Comparison of ENCODE assay signal across 8 cellular contexts in the genomic region with DNA sequence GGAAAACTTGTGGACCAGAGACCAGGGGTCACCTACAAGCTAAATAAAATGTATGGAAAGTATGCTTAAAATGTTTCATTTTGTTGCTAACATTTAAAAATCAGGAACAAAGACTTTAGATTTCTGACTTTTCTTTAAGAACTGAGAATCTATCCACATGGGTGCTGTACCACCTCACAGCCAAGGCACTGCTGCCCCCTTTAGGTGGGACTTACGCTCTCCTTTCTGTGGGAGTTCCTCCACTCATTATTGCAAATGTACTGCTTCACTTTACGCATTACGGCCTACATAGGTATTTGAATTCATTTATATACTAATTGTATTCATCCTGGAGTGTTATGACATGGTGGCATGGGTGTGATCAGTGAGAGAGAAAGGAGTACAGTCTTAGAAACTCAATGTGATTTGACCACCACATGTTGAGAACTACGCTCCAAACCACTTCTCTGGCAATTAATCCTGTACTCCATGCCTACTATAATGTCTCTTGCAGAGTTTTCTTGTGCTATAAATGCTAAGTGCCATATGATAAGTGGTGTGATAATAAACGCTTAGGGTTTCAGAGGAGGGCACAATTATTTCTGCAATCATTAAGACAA. TPM values are rescaled to one million over a fixed set of nuclear protein-coding genes. Genes with fewer than 3 reads are reported as not detected.
DNase-seq lines count a peak whose midpoint lies in the region; ATAC-seq and TF ChIP-seq lines count a peak whose summit lies in the region.

No MANE protein-coding gene starts in this region.

- H3K9me3 ChIP-seq in Peyer's patch: no peaks in the 10 kb centered on the region

- H3K9me3 Mint-ChIP-seq in activated naive CD8-positive, alpha-beta T cell treated with anti-CD3 and anti-CD28 coated beads for 36 hours: no peaks in the 10 kb centered on the region

- peak in 4 of 6 experiments; percentile 29 to 36 (median 33) for TF ChIP-seq CTCF in Peyer's patch (IDR thresholded peaks at IDR 0.05)

- H3K4me3 Mint-ChIP-seq in activated naive CD8-positive, alpha-beta T cell treated with anti-CD3 and anti-CD28 coated beads for 36 hours: no peak overlapping the region

- no peaks in the 10 kb centered on the region for H3K27me3 ChIP-seq in Peyer's patch

- no peak overlapping the region for H3K4me3 ChIP-seq in Peyer's patch

- H3K36me3 Mint-ChIP-seq in activated naive CD8-positive, alpha-beta T cell treated with anti-CD3 and anti-CD28 coated beads for 36 hours: no peaks in the 10 kb centered on the region

- no peak overlapping the region for H3K27ac Mint-ChIP-seq in activated naive CD8-positive, alpha-beta T cell treated with anti-CD3 and anti-CD28 coated beads for 36 hours

- peak; percentile 72 for ATAC-seq in HG02943 (IDR thresholded peaks at IDR 0.05; ENCODE audit: low read depth, unreplicated experiment)

- no peaks in the 10 kb centered on the region for H3K36me3 ChIP-seq in Peyer's patch

- no peaks in the 10 kb centered on the region for H3K4me1 Mint-ChIP-seq in activated naive CD8-positive, alpha-beta T cell treated with anti-CD3 and anti-CD28 coated beads for 36 hours

- H3K27me3 Mint-ChIP-seq in activated naive CD8-positive, alpha-beta T cell treated with anti-CD3 and anti-CD28 coated beads for 36 hours: peaks cover 13% of the 10 kb centered on the region

- H3K4me1 ChIP-seq in Peyer's patch: no peaks in the 10 kb centered on the region

- DNase-seq in activated CD4-positive, CD25-positive, alpha-beta regulatory T cell (lab: John Stamatoyannopoulos, UW): peak in 3 of 4 experiments; percentile 3 to 6 (median 6)
- DNase-seq in activated CD4-positive, CD25-positive, alpha-beta regulatory T cell treated with anti-CD3 and anti-CD28 coated beads, Interleukin-2, amount 50 U/mL, for 72 hours: no peak
- DNase-seq in Peyer's patch (peak in 2 of 3 donors; percentile 22 to 54), islet precursor cell (peak; percentile 71), amniotic stem cell (lab: John Stamatoyannopoulos, UW) (no peak)
- DNase-seq in activated naive CD8-positive, alpha-beta T cell treated with anti-CD3 and anti-CD28 coated beads for 36 hours: peak; percentile 50
- peak; percentile 5 for DNase-seq in stimulated activated CD8-positive, alpha-beta memory T cell treated with anti-CD3 and anti-CD28 coated beads, Interleukin-15, amount 100 ng/mL, for 1 hour (ENCODE audit: low read depth)

- no peak for TF ChIP-seq POLR2A in Peyer's patch (IDR thresholded peaks at IDR 0.05)

- H3K27ac ChIP-seq in Peyer's patch: no peak overlapping the region

RNA-seq across cellular contexts. Expression of gene CETN3, which starts 24.7 kb away (rescaled TPM):
- 1 to 10 TPM; 1.1 to 4.1 (median 2.9) TPM for total RNA-seq in Peyer's patch
- total RNA-seq in activated naive CD8-positive, alpha-beta T cell treated with anti-CD3 and anti-CD28 coated beads for 36 hours: 10 to 100 TPM; 43.7 to 45.9 TPM

RNA-seq across cellular contexts. Expression of gene MBLAC2, which starts 40.4 kb away (rescaled TPM):
- total RNA-seq in Peyer's patch: 1 to 10 TPM; 4.1 to 8.1 (median 5.0) TPM
- 1 to 10 TPM; 5.4 to 5.6 TPM for total RNA-seq in activated naive CD8-positive, alpha-beta T cell treated with anti-CD3 and anti-CD28 coated beads for 36 hours

RNA-seq across cellular contexts. Expression of gene POLR3G, which starts 40.4 kb away (rescaled TPM):
- total RNA-seq in Peyer's patch: 1 to 10 TPM in 1 of 4 donors, under 1 TPM in 2, not detected in 1; 0.53 to 1.3 (median 0.76) TPM
- total RNA-seq in activated naive CD8-positive, alpha-beta T cell treated with anti-CD3 and anti-CD28 coated beads for 36 hours: 10 to 100 TPM; 25.4 to 25.7 TPM

Comparison
In these comparisons a context has a peak if more than half of its experiments do, and no peak if none do; other contexts are left out.
1. DNase-seq: peak in activated CD4-positive, CD25-positive, alpha-beta regulatory T cell (3 of 4), Peyer's patch (2 of 3), activated naive CD8-positive, alpha-beta T cell treated with anti-CD3 and anti-CD28 coated beads for 36 hours (single experiment), islet precursor cell (single experiment) and stimulated activated CD8-positive, alpha-beta memory T cell treated with anti-CD3 and anti-CD28 coated beads, Interleukin-15, amount 100 ng/mL, for 1 hour (single experiment); none in activated CD4-positive, CD25-positive, alpha-beta regulatory T cell treated with anti-CD3 and anti-CD28 coated beads, Interleukin-2, amount 50 U/mL, for 72 hours (single experiment) and amniotic stem cell (single experiment).
2. RNA of gene CETN3, which starts 24.7 kb away (total RNA-seq): 43.7 to 45.9 TPM in activated naive CD8-positive, alpha-beta T cell treated with anti-CD3 and anti-CD28 coated beads for 36 hours; 1.1 to 4.1 TPM in Peyer's patch; every median in the first group is over 4 times any median in the second.
3. RNA of gene POLR3G, which starts 40.4 kb away (total RNA-seq): 25.4 to 25.7 TPM in activated naive CD8-positive, alpha-beta T cell treated with anti-CD3 and anti-CD28 coated beads for 36 hours; 0.53 to 1.3 TPM in Peyer's patch; every median in the first group is over 4 times any median in the second.